ENCODE assay signal across 26 cellular contexts in genomic region chr1:94122201-94122970, GRCh38. TPM values are rescaled to one million over a fixed set of nuclear protein-coding genes. Genes with fewer than 3 reads are reported as not detected.
DNase-seq lines count a peak whose midpoint lies in the region; ATAC-seq and TF ChIP-seq lines count a peak whose summit lies in the region.
"Had no signal": no experiment of that assay in that cellular context is flagged by ENCODE, and none has a peak within 500 bp of the region (broad histone marks: within the 10 kb centered on the region; RNA-seq: fewer than 3 reads in every experiment).

No MANE protein-coding gene starts in this region.

- no peak overlapping the region for H3K4me3 ChIP-seq in endodermal cell (ENCODE audit: low read length)
- peak overlapping the region in 1 of 2 donors; percentile 18 for H3K4me3 ChIP-seq in neuronal stem cell (ENCODE audit: low read length in 2 of 2)
- H3K4me3 ChIP-seq: heart right ventricle, pancreas, sigmoid colon, upper lobe of left lung had no signal

- no peak overlapping the region for H2AK5ac ChIP-seq in neuronal stem cell (ENCODE audit: low read depth, low read length)

- peaks cover 51% of the 10 kb centered on the region for H3K4me1 Mint-ChIP-seq in endodermal cell
- H3K4me1 Mint-ChIP-seq: activated naive CD4-positive, alpha-beta T cell treated with anti-CD3 and anti-CD28 coated beads, Interleukin-2, amount 10 ng/mL, durations not matched to agents 7 days and 5 days; CD4-positive, CD25-positive, alpha-beta regulatory T cell; natural killer cell had no signal

- no peak overlapping the region for H3K18ac ChIP-seq in neuronal stem cell (ENCODE audit: low read length)

- TF ChIP-seq CTCF in endodermal cell (conservative IDR thresholded peaks at IDR 0.05), result no peak

- peak; percentile 89 for DNase-seq in Daoy (ENCODE audit: low read depth)
- DNase-seq in RPMI7951 (ENCODE audit: low read depth), result peak; percentile 73
- peak; percentile 19 for DNase-seq in endodermal cell
- DNase-seq in neuronal stem cell (ENCODE audit: low spot score), result no peak
- DNase-seq in activated CD8-positive, alpha-beta memory T cell treated with anti-CD3 and anti-CD28 coated beads for 24 hours, result no peak
- DNase-seq: activated CD4-positive, CD25-positive, alpha-beta regulatory T cell treated with anti-CD3 and anti-CD28 coated beads, Interleukin-2, amount 50 U/mL, for 72 hours; activated naive CD4-positive, alpha-beta T cell treated with anti-CD3 and anti-CD28 coated beads, Interleukin-2, amount 10 ng/mL, durations not matched to agents 7 days and 5 days; activated T-cell treated with anti-CD3 and anti-CD28 coated beads, Interleukin-2, amount 50 U/mL, for 72 hours; anterior cingulate cortex; CD4-positive, CD25-positive, alpha-beta regulatory T cell; GDM1; HCEC 1CT; heart right ventricle; KG1; midbrain; natural killer cell; NCI-H1694 treated with DMSO at 0.1 percent for 48 hours; pancreas; sigmoid colon; SW 1271; upper lobe of left lung had no signal

- H3K14ac ChIP-seq in neuronal stem cell (ENCODE audit: low read length), result no peak overlapping the region

- H3K79me1 ChIP-seq in neuronal stem cell (ENCODE audit: low read depth, low read length), result no peaks in the 10 kb centered on the region

- H2BK5ac ChIP-seq in neuronal stem cell (ENCODE audit: low read length), result no peak overlapping the region

- H3K27me3 ChIP-seq in endodermal cell (ENCODE audit: control insufficient read depth, insufficient read depth, low read length, poor library complexity, severe bottlenecking) (no peaks in the 10 kb centered on the region), neuronal stem cell (ENCODE audit: control insufficient read depth in 3 of 3, insufficient read depth in 3 of 3, low read depth in 1 of 3, low read length in 3 of 3) (no peaks in the 10 kb centered on the region)
- H3K27me3 ChIP-seq: pancreas, sigmoid colon, upper lobe of left lung had no signal

- H3K4me3 Mint-ChIP-seq in endodermal cell, result no peak overlapping the region
- H3K4me3 Mint-ChIP-seq: activated naive CD4-positive, alpha-beta T cell treated with anti-CD3 and anti-CD28 coated beads, Interleukin-2, amount 10 ng/mL, durations not matched to agents 7 days and 5 days; activated T-cell treated with anti-CD3 and anti-CD28 coated beads, Interleukin-2, amount 50 U/mL, for 72 hours; CD4-positive, CD25-positive, alpha-beta regulatory T cell; natural killer cell had no signal

- H3K9me3 ChIP-seq in endodermal cell (ENCODE audit: control insufficient read depth, low read length), result no peaks in the 10 kb centered on the region
- no peaks in the 10 kb centered on the region for H3K9me3 ChIP-seq in neuronal stem cell (replicated peaks in 1 of 2; ENCODE audit: control insufficient read depth in 2 of 2, insufficient read depth in 1 of 2, low read depth in 1 of 2, low read length in 2 of 2)
- H3K9me3 ChIP-seq: heart right ventricle, pancreas, sigmoid colon, upper lobe of left lung had no signal

- H3K4me1 ChIP-seq in endodermal cell (ENCODE audit: control insufficient read depth, insufficient read depth, low read length) (peaks cover 51% of the 10 kb centered on the region), neuronal stem cell (ENCODE audit: control insufficient read depth in 2 of 2, insufficient read depth in 1 of 2, low read depth in 1 of 2, low read length in 2 of 2) (peaks cover 20 to 30% of the 10 kb centered on the region in 2 donors)
- H3K4me1 ChIP-seq: pancreas, sigmoid colon, upper lobe of left lung had no signal

- H3K23ac ChIP-seq in neuronal stem cell (ENCODE audit: low read depth, low read length, poor library complexity), result no peak overlapping the region

- H3K9ac ChIP-seq in endodermal cell (ENCODE audit: extremely low read depth, low read length, poor library complexity, severe bottlenecking), result no peak overlapping the region
- no peak overlapping the region for H3K9ac ChIP-seq in neuronal stem cell (ENCODE audit: low read depth, low read length, poor library complexity)

- H2BK120ac ChIP-seq in neuronal stem cell (ENCODE audit: low read depth, low read length), result no peak overlapping the region

- no peak overlapping the region for H2BK15ac ChIP-seq in neuronal stem cell (ENCODE audit: low read length)

- H4K91ac ChIP-seq in neuronal stem cell (ENCODE audit: low read depth, low read length, poor library complexity), result no peak overlapping the region

- H2BK12ac ChIP-seq in neuronal stem cell (ENCODE audit: low read length), result no peak overlapping the region

- H3K27ac ChIP-seq in endodermal cell (ENCODE audit: low read depth, low read length) (no peak overlapping the region), neuronal stem cell (replicated peaks; ENCODE audit: low read length) (no peak overlapping the region)
- H3K27ac ChIP-seq: heart right ventricle, pancreas, sigmoid colon, upper lobe of left lung had no signal

- H3K36me3 Mint-ChIP-seq in endodermal cell (ENCODE audit: low read depth), result no peaks in the 10 kb centered on the region
- H3K36me3 Mint-ChIP-seq: activated naive CD4-positive, alpha-beta T cell treated with anti-CD3 and anti-CD28 coated beads, Interleukin-2, amount 10 ng/mL, durations not matched to agents 7 days and 5 days; CD4-positive, CD25-positive, alpha-beta regulatory T cell; natural killer cell had no signal

- no peak for ATAC-seq in GM18519 (IDR thresholded peaks at IDR 0.05; ENCODE audit: low FRiP score, unreplicated experiment)
- no peak for ATAC-seq in HG03460 (IDR thresholded peaks at IDR 0.05; ENCODE audit: unreplicated experiment)
- ATAC-seq in HG03432 (IDR thresholded peaks at IDR 0.05; ENCODE audit: unreplicated experiment), result no peak
- ATAC-seq: activated T-cell treated with anti-CD3 and anti-CD28 coated beads, Interleukin-2, amount 50 U/mL, for 72 hours; heart right ventricle; left lobe of liver; natural killer cell; pancreas; Right ventricle myocardium inferior had no signal

- H3K36me3 ChIP-seq in endodermal cell (ENCODE audit: control insufficient read depth, insufficient read depth, low read length) (no peaks in the 10 kb centered on the region), neuronal stem cell (replicated peaks in 1 of 2; ENCODE audit: control insufficient read depth in 2 of 2, insufficient read depth in 2 of 2, low read length in 2 of 2) (no peaks in the 10 kb centered on the region)
- H3K36me3 ChIP-seq: heart right ventricle, pancreas, sigmoid colon, upper lobe of left lung had no signal

- no peak overlapping the region for H2AFZ ChIP-seq in neuronal stem cell (ENCODE audit: low read length)

- no peaks in the 10 kb centered on the region for H3K9me3 Mint-ChIP-seq in endodermal cell
- H3K9me3 Mint-ChIP-seq: activated naive CD4-positive, alpha-beta T cell treated with anti-CD3 and anti-CD28 coated beads, Interleukin-2, amount 10 ng/mL, durations not matched to agents 7 days and 5 days; activated T-cell treated with anti-CD3 and anti-CD28 coated beads, Interleukin-2, amount 50 U/mL, for 72 hours; natural killer cell had no signal

- no peaks in the 10 kb centered on the region for H3K27me3 Mint-ChIP-seq in endodermal cell (ENCODE audit: insufficient read depth)

- H3K4ac ChIP-seq in neuronal stem cell (ENCODE audit: low read length), result no peak overlapping the region

- H3K27ac Mint-ChIP-seq in endodermal cell, result no peak overlapping the region
- H3K27ac Mint-ChIP-seq: activated naive CD4-positive, alpha-beta T cell treated with anti-CD3 and anti-CD28 coated beads, Interleukin-2, amount 10 ng/mL, durations not matched to agents 7 days and 5 days; activated T-cell treated with anti-CD3 and anti-CD28 coated beads, Interleukin-2, amount 50 U/mL, for 72 hours; CD4-positive, CD25-positive, alpha-beta regulatory T cell; natural killer cell had no signal

- 94 to 96% methylated on average over 5 of the region's 5 CpGs for WGBS in endodermal cell (ENCODE audit: insufficient coverage in 1 of 2, insufficient read length in 1 of 2), 2 experiments
- WGBS in neuronal stem cell (ENCODE audit: extremely low coverage in 2 of 2, insufficient read length in 2 of 2, insufficient replicate concordance in 1 of 2), 2 donors, result no CpG with 5 or more reads among the region's 5 CpGs

- no peak overlapping the region for H3K4me2 ChIP-seq in neuronal stem cell (ENCODE audit: insufficient read depth, low read length, poor library complexity, severe bottlenecking)

- H4K8ac ChIP-seq in neuronal stem cell (ENCODE audit: low read depth, low read length), result peak overlapping the region; percentile 30

RNA-seq across cellular contexts. Expression of gene ABCA4, which starts 1.4 kb away (rescaled TPM):
- total RNA-seq in Daoy (2014; rRNA removed; shearing (Covaris generic)), result 0.36 and 0.80 TPM in 2 replicates
- 0.10 and 0.12 TPM in 2 replicates for total RNA-seq in RPMI7951 (2014; rRNA removed; shearing (Covaris generic))
- 1 to 10 TPM; 1.6 to 1.7 TPM for total RNA-seq in endodermal cell
- 0.61 TPM for polyA plus RNA-seq in endodermal cell (2013, experiment 1 of 2)
- 0.54 TPM for polyA plus RNA-seq in endodermal cell (2013, experiment 2 of 2)
- 0.71 TPM for polyA plus RNA-seq in neuronal stem cell (2013, experiment 1 of 2)
- 0.66 TPM for polyA plus RNA-seq in neuronal stem cell (2013, experiment 2 of 2)
- total RNA-seq: CD4-positive, CD25-positive, alpha-beta regulatory T cell had no signal
- polyA plus RNA-seq: CD4-positive, CD25-positive, alpha-beta regulatory T cell had no signal

Comparison
In these comparisons a context has a peak if more than half of its experiments do, and no peak if none do; other contexts are left out.
1. DNase-seq: peak in Daoy (single experiment), RPMI7951 (single experiment) and endodermal cell (single experiment); none in neuronal stem cell (single experiment) and activated CD8-positive, alpha-beta memory T cell treated with anti-CD3 and anti-CD28 coated beads for 24 hours (single experiment).